ENCODE assay signal across 14 cellular contexts in genomic region chr1:198660341-198661056, GRCh38. TPM values are rescaled to one million over a fixed set of nuclear protein-coding genes. Genes with fewer than 3 reads are reported as not detected.
DNase-seq lines count a peak whose midpoint lies in the region; ATAC-seq and TF ChIP-seq lines count a peak whose summit lies in the region.
"Had no signal": no experiment of that assay in that cellular context is flagged by ENCODE, and none has a peak within 500 bp of the region (broad histone marks: within the 10 kb centered on the region; RNA-seq: fewer than 3 reads in every experiment).

No MANE protein-coding gene starts in this region.

- TF ChIP-seq POLR2A in breast epithelium (IDR thresholded peaks at IDR 0.05) (no peak), esophagus squamous epithelium (IDR thresholded peaks at IDR 0.05) (no peak)

- CTCF ChIA-PET in activated B cell treated with CpG ODN at 0.5 μM for 24 hours (lab: Charles Lee): no interaction called here
- CTCF ChIA-PET in GM10248 (lab: Yijun Ruan, JAX): interaction anchor here (1.2 to 2.0 kb wide), 2 partner anchors 9 kb away, joined by 5 to 6 read pairs; no protein-coding TSS in a partner anchor

- H3K4me3 Mint-ChIP-seq in CD14-positive monocyte (peak overlapping the region; percentile 6 to 72), activated B cell treated with CpG ODN at 0.5 μM for 24 hours (peak overlapping the region; percentile 21)

- peak overlapping the region; percentile 33 to 86 (median 83) for H3K27ac Mint-ChIP-seq in CD14-positive monocyte
- peak overlapping the region; percentile 73 for H3K27ac Mint-ChIP-seq in activated B cell treated with CpG ODN at 0.5 μM for 24 hours

- H3K36me3 ChIP-seq in breast epithelium (no peaks in the 10 kb centered on the region), esophagus squamous epithelium (no peaks in the 10 kb centered on the region)
- H3K36me3 ChIP-seq: BLaER1, lower lobe of right lung had no signal

- intact Hi-C loops in CD14-positive monocyte (cut with micrococcal nuclease) (no loop called here), activated B cell treated with CpG ODN at 0.5 μM for 24 hours (cut with micrococcal nuclease) (loop anchor here (10.0 kb wide), 1 partner anchor 1644 kb away; no protein-coding TSS in a partner anchor), breast epithelium (cut with DNase I; ENCODE audit: low total_unique reads) (no loop called here), esophagus squamous epithelium (cut with DNase I) (no loop called here)

- POLR2A ChIA-PET in activated B cell treated with CpG ODN at 0.5 μM for 24 hours (lab: Charles Lee) (interaction anchor here (0.6 to 2.7 kb wide), 4 partner anchors 10 to 73 kb away, joined by 3 to 9 read pairs (median 4); partner anchors contain the start of gene PTPRC), GM10248 (lab: Yijun Ruan, JAX) (no interaction called here)

- H3K4me1 ChIP-seq in breast epithelium (no peaks in the 10 kb centered on the region), esophagus squamous epithelium (no peaks in the 10 kb centered on the region)
- H3K4me1 ChIP-seq: BLaER1 had no signal

- H3K4me3 ChIP-seq in breast epithelium (no peak overlapping the region), esophagus squamous epithelium (no peak overlapping the region)
- H3K4me3 ChIP-seq: BLaER1, lower lobe of right lung, skin epidermis had no signal

- ATAC-seq in GM19023 (IDR thresholded peaks at IDR 0.05; ENCODE audit: unreplicated experiment) (peak; percentile 41), HG03025 (IDR thresholded peaks at IDR 0.05; ENCODE audit: low FRiP score, unreplicated experiment) (peak; percentile 37), activated B cell treated with CpG ODN at 0.5 μM for 24 hours (ENCODE audit: low read depth) (no peak)
- ATAC-seq: lower lobe of right lung had no signal

- 71 to 78% methylated on average over 1 of the region's 1 CpG for WGBS in esophagus squamous epithelium, 2 donors

- TF ChIP-seq CTCF in CD14-positive monocyte (IDR thresholded peaks at IDR 0.05) (no peak), activated B cell treated with CpG ODN at 0.5 μM for 24 hours (IDR thresholded peaks at IDR 0.05) (no peak), breast epithelium (IDR thresholded peaks at IDR 0.05) (no peak), esophagus squamous epithelium (IDR thresholded peaks at IDR 0.05) (no peak), GM10248 (IDR thresholded peaks at IDR 0.05; ENCODE audit: control extremely low read depth, extremely low read depth, low read depth, missing control alignments) (no peak)

- H3K27me3 Mint-ChIP-seq in CD14-positive monocyte (ENCODE audit: low read depth in 3 of 3): peaks cover 0 to 2% (median 0%) of the 10 kb centered on the region in 3 donors
- no peaks in the 10 kb centered on the region for H3K27me3 Mint-ChIP-seq in activated B cell treated with CpG ODN at 0.5 μM for 24 hours

- H3K9me3 ChIP-seq in breast epithelium (no peaks in the 10 kb centered on the region), esophagus squamous epithelium (no peaks in the 10 kb centered on the region)
- H3K9me3 ChIP-seq: BLaER1, lower lobe of right lung had no signal

- DNase-seq in CD14-positive monocyte (ENCODE audit: low spot score): no peak
- DNase-seq in activated B cell treated with CpG ODN at 0.5 μM for 24 hours: no peak
- DNase-seq in breast epithelium (ENCODE audit: low spot score in 2 of 2): no peak
- no peak for DNase-seq in esophagus squamous epithelium (lab: John Stamatoyannopoulos, UW)
- DNase-seq in GM10248 (ENCODE audit: extremely low spot score): no peak
- no peak for DNase-seq in DMS114 treated with DMSO at 0.1 percent for 48 hours (lab: John Stamatoyannopoulos, UW; ENCODE audit: unreplicated experiment)
- DNase-seq: lower lobe of right lung, NCI-H1048, substantia nigra had no signal

- H3K9me3 Mint-ChIP-seq in CD14-positive monocyte: no peaks in the 10 kb centered on the region
- no peaks in the 10 kb centered on the region for H3K9me3 Mint-ChIP-seq in activated B cell treated with CpG ODN at 0.5 μM for 24 hours

- H3K36me3 Mint-ChIP-seq in CD14-positive monocyte (peaks cover 50 to 51% of the 10 kb centered on the region in 2 donors), activated B cell treated with CpG ODN at 0.5 μM for 24 hours (ENCODE audit: low read depth) (peaks cover 56% of the 10 kb centered on the region)

- H3K4me1 Mint-ChIP-seq in CD14-positive monocyte: peaks cover 69% of the 10 kb centered on the region
- H3K4me1 Mint-ChIP-seq in activated B cell treated with CpG ODN at 0.5 μM for 24 hours: peaks cover 81% of the 10 kb centered on the region

- H3K27ac ChIP-seq in breast epithelium (no peak overlapping the region), esophagus squamous epithelium (no peak overlapping the region)
- H3K27ac ChIP-seq: BLaER1, epithelial cell of prostate, lower lobe of right lung had no signal

- H3K27me3 ChIP-seq in breast epithelium (no peaks in the 10 kb centered on the region), esophagus squamous epithelium (no peaks in the 10 kb centered on the region)
- H3K27me3 ChIP-seq: BLaER1 had no signal

RNA-seq across cellular contexts. Expression of gene PTPRC, which starts 21.7 kb away (rescaled TPM):
- 100 to 1,000 TPM; 667 to 992 TPM for polyA plus RNA-seq in CD14-positive monocyte
- total RNA-seq in activated B cell treated with CpG ODN at 0.5 μM for 24 hours: 426 and 506 TPM in 2 replicates
- total RNA-seq in breast epithelium: 10 to 100 TPM; 22.0 to 36.0 (median 35.7) TPM
- total RNA-seq in esophagus squamous epithelium: 10 to 100 TPM in 3 of 4 donors, 1 to 10 TPM in 1; 9.2 to 39.1 (median 14.9) TPM

Comparison
In these comparisons a context has a peak if more than half of its experiments do, and no peak if none do; other contexts are left out.
1. RNA of gene PTPRC, which starts 21.7 kb away (total RNA-seq): 426 to 506 TPM in activated B cell treated with CpG ODN at 0.5 μM for 24 hours; 22.0 to 36.0 TPM in breast epithelium and 9.2 to 39.1 TPM in esophagus squamous epithelium; every median in the first group is over 10 times any median in the second.